ENCODE assay signal across 21 cellular contexts in the genomic region with DNA sequence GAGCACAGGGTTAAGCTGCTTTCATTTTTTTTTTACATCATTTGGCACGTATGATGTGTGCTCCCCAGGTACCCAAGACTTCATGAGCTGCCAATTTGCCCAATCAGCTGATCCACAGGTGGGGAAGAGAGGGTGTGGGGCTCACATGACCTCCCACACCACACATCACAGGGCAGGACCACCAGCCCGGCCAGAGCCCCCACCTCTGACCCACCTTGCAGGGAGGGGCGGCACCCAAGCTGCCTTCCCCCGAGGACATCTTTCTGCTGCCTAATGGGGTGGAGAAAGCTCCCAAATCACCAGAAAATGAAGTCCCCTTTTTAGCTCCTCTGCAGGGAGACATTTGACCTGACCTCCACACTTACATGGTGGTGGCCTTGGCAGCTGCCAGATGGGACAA.
"Had no signal": no experiment of that assay in that cellular context is flagged by ENCODE, and none has a peak within 500 bp of the region (broad histone marks: within the 10 kb centered on the region; RNA-seq: fewer than 3 reads in every experiment).

No MANE protein-coding gene starts in this region.

- H3K4me1 ChIP-seq: colonic mucosa, gastrocnemius medialis, left lung, lower lobe of right lung had no signal

- DNase-seq: colonic mucosa; cortex of kidney; effector CD8-positive, alpha-beta T cell; effector memory CD8-positive, alpha-beta T cell; endodermal cell; erythroblast; esophagus squamous epithelium; foreskin fibroblast; foreskin melanocyte; gastrocnemius medialis; glutamatergic neuron; immature natural killer cell; islet precursor cell; left cardiac atrium; left ventricle myocardium superior; lower lobe of right lung; mesenchymal stem cell; midbrain had no signal

- H3K4me3 ChIP-seq: colonic mucosa, gastrocnemius medialis, hepatocyte, left lung, lower lobe of right lung had no signal

- H3K27ac ChIP-seq: colonic mucosa, gastrocnemius medialis, hepatocyte, left lung, lower lobe of right lung had no signal

- H3K4me2 ChIP-seq: hepatocyte had no signal

- H3K9me3 ChIP-seq: colonic mucosa, esophagus squamous epithelium, gastrocnemius medialis, left lung, lower lobe of right lung had no signal

- H2AFZ ChIP-seq: hepatocyte had no signal

- H3K36me3 ChIP-seq: colonic mucosa, esophagus squamous epithelium, gastrocnemius medialis, left lung, lower lobe of right lung had no signal

- ATAC-seq: effector memory CD8-positive, alpha-beta T cell; gastrocnemius medialis; left cardiac atrium; left lung; left ventricle myocardium superior; lower lobe of right lung had no signal

- H3K27me3 ChIP-seq: colonic mucosa, hepatocyte had no signal

- FAIRE-seq: endometrium had no signal
